In genomic region chr22:41650821-41651220, GRCh38 we compare ENCODE assay signal across 24 cellular contexts. TPM values are rescaled to one million over a fixed set of nuclear protein-coding genes. Genes with fewer than 3 reads are reported as not detected.
"Had no signal": no experiment of that assay in that cellular context is flagged by ENCODE, and none has a peak within 500 bp of the region (broad histone marks: within the 10 kb centered on the region; RNA-seq: fewer than 3 reads in every experiment).

No MANE protein-coding gene starts in this region.

- H3K4me3 Mint-ChIP-seq: memory B cell; natural killer cell treated with Interleukin-12 subunit alpha and Interleukin-12 subunit beta and Interleukin-15 and Interleukin-18, amount 100 ng/mL, for 72 hours; stimulated activated naive B cell treated with anti-CD40 and anti-IgM and Interleukin-4, amounts not matched to agents 10 μg/mL and 1 μg/mL and 100 μg/mL, for 72 hours had no signal

- H3K27me3 Mint-ChIP-seq: memory B cell; naive thymus-derived CD4-positive, alpha-beta T cell; natural killer cell treated with Interleukin-12 subunit alpha and Interleukin-12 subunit beta and Interleukin-15 and Interleukin-18, amount 100 ng/mL, for 72 hours; progenitor cell of endocrine pancreas; stimulated activated naive B cell treated with anti-CD40 and anti-IgM and Interleukin-4, amounts not matched to agents 10 μg/mL and 1 μg/mL and 100 μg/mL, for 72 hours had no signal

- ATAC-seq: left cardiac atrium; left lobe of liver; left ventricle myocardium superior; mucosa of descending colon; naive thymus-derived CD4-positive, alpha-beta T cell; natural killer cell treated with Interleukin-12 subunit alpha and Interleukin-12 subunit beta and Interleukin-15 and Interleukin-18, amount 100 ng/mL, for 72 hours; right cardiac atrium; sciatic nerve; stimulated activated naive B cell treated with anti-CD40 and anti-IgM and Interleukin-4, amounts not matched to agents 10 μg/mL and 1 μg/mL and 100 μg/mL, for 72 hours; stimulated activated naive CD8-positive, alpha-beta T cell treated with anti-CD3 and anti-CD28 coated beads, Interleukin-15, Interleukin-2, amounts not matched to agents 100 U/mL and 50 U/mL, for 24 hours had no signal

- DNase-seq: islet precursor cell; left cardiac atrium; left ventricle myocardium superior; midbrain; mucosa of descending colon; naive thymus-derived CD4-positive, alpha-beta T cell; ovary; retina; right cardiac atrium; stimulated activated CD4-positive, alpha-beta T cell treated with anti-CD3 and anti-CD28 coated beads, Interleukin-12 subunit alpha, Interleukin-12 subunit beta, amount 100 ng/mL, for 4 hours; stimulated activated CD4-positive, alpha-beta T cell treated with anti-CD3 and anti-CD28 coated beads, Interleukin-15, amount 100 ng/mL, for 24 hours; stimulated activated CD4-positive, alpha-beta T cell treated with anti-CD3 and anti-CD28 coated beads, Interleukin-2, amount 100 ng/mL, for 24 hours; stimulated activated CD4-positive, alpha-beta T cell treated with anti-CD3 and anti-CD28 coated beads, Interleukin-4, amount 100 ng/mL, for 1 hour; stimulated activated naive B cell treated with anti-CD40 and anti-IgM and Interleukin-4, amounts not matched to agents 10 μg/mL and 1 μg/mL and 100 μg/mL, for 72 hours; stimulated activated naive CD8-positive, alpha-beta T cell treated with anti-CD3 and anti-CD28 coated beads, Interleukin-15, Interleukin-2, amounts not matched to agents 100 U/mL and 50 U/mL, for 24 hours; stomach; trophoblast cell; uterus had no signal

- H3K9me3 Mint-ChIP-seq: memory B cell; naive thymus-derived CD4-positive, alpha-beta T cell; natural killer cell treated with Interleukin-12 subunit alpha and Interleukin-12 subunit beta and Interleukin-15 and Interleukin-18, amount 100 ng/mL, for 72 hours; stimulated activated naive B cell treated with anti-CD40 and anti-IgM and Interleukin-4, amounts not matched to agents 10 μg/mL and 1 μg/mL and 100 μg/mL, for 72 hours had no signal

- H3K27ac Mint-ChIP-seq: memory B cell; natural killer cell treated with Interleukin-12 subunit alpha and Interleukin-12 subunit beta and Interleukin-15 and Interleukin-18, amount 100 ng/mL, for 72 hours; progenitor cell of endocrine pancreas had no signal

RNA-seq across cellular contexts. Expression of gene MEI1, which starts 48.5 kb away (rescaled TPM):
- total RNA-seq: hepatocyte had no signal
